ENCODE assay signal across 14 cellular contexts in the genomic region with DNA sequence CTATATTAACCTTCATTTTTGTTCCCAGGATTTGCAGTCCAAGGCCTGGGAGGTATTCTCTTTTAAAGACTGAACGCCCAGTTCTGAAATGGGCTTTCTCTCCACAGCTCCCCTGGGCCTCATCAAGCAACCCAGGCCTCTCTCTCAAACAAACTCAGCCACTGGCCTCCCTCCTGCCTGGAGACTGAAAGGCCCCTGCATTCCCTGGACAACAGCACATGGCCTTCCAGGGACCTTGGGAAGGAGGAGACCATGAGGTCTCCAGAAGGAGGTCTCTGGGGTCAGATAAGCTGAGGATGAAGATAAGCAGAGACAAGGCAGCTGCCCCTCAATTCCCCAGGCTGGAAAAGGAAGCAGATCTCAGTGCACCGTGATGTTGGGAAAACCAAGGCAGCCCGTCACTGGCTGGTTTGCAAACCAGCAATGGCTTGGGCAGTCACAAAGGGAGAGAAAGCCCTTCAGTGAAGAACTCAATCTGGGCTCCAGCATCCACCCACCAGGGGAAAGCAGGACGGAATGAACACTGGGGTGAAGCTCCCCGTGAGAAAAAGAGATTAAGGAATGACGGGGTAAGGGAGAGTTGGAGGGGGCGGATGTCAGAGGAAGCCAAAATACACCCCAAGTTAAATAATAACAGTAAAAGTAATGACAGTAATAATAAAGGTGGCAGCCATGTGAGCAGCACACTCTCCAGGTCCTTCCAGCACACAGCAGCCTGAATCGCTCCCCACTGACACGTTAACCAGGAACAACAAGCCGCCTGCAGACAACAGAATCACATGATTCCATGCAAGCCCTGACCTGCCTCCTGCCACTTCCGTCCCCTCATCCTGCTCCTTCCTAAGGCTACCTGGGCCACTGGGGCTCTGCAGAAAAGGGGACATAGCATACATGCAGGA. TPM values are rescaled to one million over a fixed set of nuclear protein-coding genes. Genes with fewer than 3 reads are reported as not detected.
DNase-seq lines count a peak whose midpoint lies in the region; ATAC-seq and TF ChIP-seq lines count a peak whose summit lies in the region.
"Had no signal": no experiment of that assay in that cellular context is flagged by ENCODE, and none has a peak within 500 bp of the region (broad histone marks: within the 10 kb centered on the region; RNA-seq: fewer than 3 reads in every experiment).

No MANE protein-coding gene starts in this region.

- H2AFZ ChIP-seq in osteoblast (ENCODE audit: low read length): no peak overlapping the region

- no peaks in the 10 kb centered on the region for H3K4me1 ChIP-seq in osteoblast (ENCODE audit: insufficient read depth, low read length)

- in situ Hi-C loops in ACHN (cut with HindIII; ENCODE audit: low pct_ligation_motif_present, low pct_unique_long_range_greater_than_20kb, low sequenced_read_pairs) (no loop called here), KBM-7 (cut with MboI; ENCODE audit: low pct_unique_long_range_greater_than_20kb, low sequenced_read_pairs) (no loop called here)

- peaks cover 9% of the 10 kb centered on the region for H3K27me3 ChIP-seq in osteoblast (ENCODE audit: insufficient read depth, low read length)
- H3K27me3 ChIP-seq: SJCRH30, tibial artery had no signal

- no peaks in the 10 kb centered on the region for H3K79me2 ChIP-seq in osteoblast (ENCODE audit: insufficient read depth, low read length)

- no peaks in the 10 kb centered on the region for H4K20me1 ChIP-seq in osteoblast (ENCODE audit: insufficient read depth, low read length)

- H3K27ac ChIP-seq in osteoblast (ENCODE audit: low read depth, low read length): no peak overlapping the region
- H3K27ac ChIP-seq: SJCRH30, tibial artery had no signal

- no peak overlapping the region for H3K4me3 ChIP-seq in osteoblast (ENCODE audit: insufficient read depth, low read length)
- H3K4me3 ChIP-seq: SJCRH30, tibial artery had no signal

- DNase-seq in ACHN: peak; percentile 19
- DNase-seq in NCI-H345 treated with DMSO at 0.1 percent for 48 hours (lab: John Stamatoyannopoulos, UW; ENCODE audit: unreplicated experiment): peak; percentile 27
- peak; percentile 31 for DNase-seq in mucosa of gallbladder (ENCODE audit: low spot score)
- DNase-seq in AML-193 (lab: John Stamatoyannopoulos, UW): no peak
- no peak for DNase-seq in AG20443 (ENCODE audit: low spot score)
- DNase-seq in KBM-7: no peak
- no peak for DNase-seq in osteoblast (ENCODE audit: insufficient read length, low spot score, missing footprints)
- DNase-seq: activated naive CD8-positive, alpha-beta T cell treated with anti-CD3 and anti-CD28 coated beads for 36 hours; COR-L47; foreskin melanocyte; NCI-H82; SJCRH30; tibial artery had no signal

- ATAC-seq in esophagus mucosa: peak; percentile 77

- no peaks in the 10 kb centered on the region for H3K9me3 ChIP-seq in osteoblast (ENCODE audit: low read depth, low read length)
- H3K9me3 ChIP-seq: SJCRH30, tibial artery had no signal

- no peak overlapping the region for H3K4me2 ChIP-seq in osteoblast (ENCODE audit: insufficient read depth, low read length)

- H3K36me3 ChIP-seq in osteoblast (ENCODE audit: insufficient read depth, low read length): no peaks in the 10 kb centered on the region
- H3K36me3 ChIP-seq: SJCRH30 had no signal

- TF ChIP-seq CTCF in osteoblast (IDR thresholded peaks at IDR 0.05; ENCODE audit: extremely low read depth, low read depth, low read length): no peak

RNA-seq across cellular contexts. Expression of gene AMOT, which starts 22.3 kb away (rescaled TPM):
- total RNA-seq in esophagus mucosa (3.3 TPM), mucosa of gallbladder (35.4 TPM), osteoblast (3.2 and 5.1 TPM in 2 replicates)

Comparison
In these comparisons a context has a peak if more than half of its experiments do, and no peak if none do; other contexts are left out.
1. DNase-seq: peak in ACHN (single experiment), NCI-H345 treated with DMSO at 0.1 percent for 48 hours (single experiment) and mucosa of gallbladder (single experiment); none in AML-193 (0 of 2), AG20443 (single experiment), KBM-7 (single experiment) and osteoblast (single experiment).